ENCODE assay signal across 1 cellular context in the genomic region with DNA sequence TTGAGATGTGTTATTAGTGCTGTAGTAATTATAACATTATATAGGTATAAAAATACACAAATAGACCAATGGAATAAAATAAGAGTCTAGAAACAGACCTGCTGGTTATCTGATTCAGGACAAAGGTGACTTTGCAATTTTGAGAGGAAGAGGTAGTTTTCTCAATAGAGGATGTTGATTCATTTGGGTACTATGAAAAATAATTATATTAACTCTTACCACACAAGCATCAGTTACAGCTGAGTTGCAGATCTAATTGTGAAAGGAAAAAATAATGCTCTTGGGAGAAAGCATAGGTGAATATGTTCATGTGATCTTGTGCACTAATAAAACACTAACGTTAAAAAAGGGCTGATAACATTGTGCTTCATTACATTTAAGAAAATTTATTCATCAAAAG.
TF ChIP-seq lines count a peak whose summit lies in the region.

No MANE protein-coding gene starts in this region.

TF ChIP-seq in WTC11, 78 proteins besides CTCF, POLR2A, EP300 and RAD21 (continued from another document):
- TF ChIP-seq, protein P1, sequence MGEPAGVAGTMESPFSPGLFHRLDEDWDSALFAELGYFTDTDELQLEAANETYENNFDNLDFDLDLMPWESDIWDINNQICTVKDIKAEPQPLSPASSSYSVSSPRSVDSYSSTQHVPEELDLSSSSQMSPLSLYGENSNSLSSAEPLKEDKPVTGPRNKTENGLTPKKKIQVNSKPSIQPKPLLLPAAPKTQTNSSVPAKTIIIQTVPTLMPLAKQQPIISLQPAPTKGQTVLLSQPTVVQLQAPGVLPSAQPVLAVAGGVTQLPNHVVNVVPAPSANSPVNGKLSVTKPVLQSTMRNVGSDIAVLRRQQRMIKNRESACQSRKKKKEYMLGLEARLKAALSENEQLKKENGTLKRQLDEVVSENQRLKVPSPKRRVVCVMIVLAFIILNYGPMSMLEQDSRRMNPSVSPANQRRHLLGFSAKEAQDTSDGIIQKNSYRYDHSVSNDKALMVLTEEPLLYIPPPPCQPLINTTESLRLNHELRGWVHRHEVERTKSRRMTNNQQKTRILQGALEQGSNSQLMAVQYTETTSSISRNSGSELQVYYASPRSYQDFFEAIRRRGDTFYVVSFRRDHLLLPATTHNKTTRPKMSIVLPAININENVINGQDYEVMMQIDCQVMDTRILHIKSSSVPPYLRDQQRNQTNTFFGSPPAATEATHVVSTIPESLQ (CRISPR knock-in tag; IDR thresholded peaks at IDR 0.05), result no peak
- no peak for TF ChIP-seq ATF1 (CRISPR knock-in tag; IDR thresholded peaks at IDR 0.05)
